ENCODE assay signal across 16 cellular contexts in the genomic region with DNA sequence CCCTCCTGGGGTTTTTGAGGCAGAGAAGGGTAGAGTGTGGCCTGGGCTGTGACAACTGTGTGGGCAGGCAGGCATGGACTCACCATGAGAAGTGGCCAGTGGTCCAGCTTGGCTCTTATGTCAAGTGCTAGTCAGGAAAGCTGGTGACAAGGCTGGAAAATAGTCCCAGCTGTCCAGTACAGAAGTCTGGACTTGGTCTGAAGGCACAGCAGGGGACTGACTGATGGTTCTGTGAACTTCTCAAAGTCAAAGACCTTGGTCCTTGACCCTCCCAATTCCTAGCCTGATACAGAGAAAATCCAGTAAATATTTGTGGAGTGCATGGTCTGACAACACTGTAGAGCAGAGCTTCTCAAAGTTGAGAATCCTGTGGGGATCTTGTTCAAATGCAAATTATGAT. TPM values are rescaled to one million over a fixed set of nuclear protein-coding genes. Genes with fewer than 3 reads are reported as not detected.
DNase-seq lines count a peak whose midpoint lies in the region; ATAC-seq and TF ChIP-seq lines count a peak whose summit lies in the region.
"Had no signal": no experiment of that assay in that cellular context is flagged by ENCODE, and none has a peak within 500 bp of the region (broad histone marks: within the 10 kb centered on the region; RNA-seq: fewer than 3 reads in every experiment).

No MANE protein-coding gene starts in this region.

- H3K4me3 Mint-ChIP-seq in T-helper 1 cell treated with Interleukin-12 subunit alpha and Interleukin-12 subunit beta and Interleukin-4 antibody, amounts not matched to agents 30 μg/mL and 1 μg/mL, for 36 hours, result peak overlapping the region; percentile 23
- H3K4me3 Mint-ChIP-seq in T-cell, result peak overlapping the region; percentile 41 to 95 (median 91)
- no peak overlapping the region for H3K4me3 Mint-ChIP-seq in chondrocyte (ENCODE audit: unreplicated experiment)

- H4K20me1 ChIP-seq in hepatocyte (ENCODE audit: insufficient read depth, poor library complexity, severe bottlenecking) (no peaks in the 10 kb centered on the region), smooth muscle cell (ENCODE audit: low read depth) (no peaks in the 10 kb centered on the region)

- ATAC-seq in T-cell (replicated peaks in 1 of 4), result no peak
- ATAC-seq: mucosa of descending colon, upper lobe of right lung had no signal

- H3K9me2 ChIP-seq in hepatocyte (replicated peaks; ENCODE audit: insufficient read depth), result no peaks in the 10 kb centered on the region

- POLR2A ChIA-PET in T-cell (lab: Charles Lee), result interaction anchor here (0.7 to 0.8 kb wide), 2 partner anchors 25 to 1119 kb away, joined by 3 to 4 read pairs; no protein-coding TSS in a partner anchor

- peaks cover 21% of the 10 kb centered on the region for H3K4me1 Mint-ChIP-seq in T-helper 1 cell treated with Interleukin-12 subunit alpha and Interleukin-12 subunit beta and Interleukin-4 antibody, amounts not matched to agents 30 μg/mL and 1 μg/mL, for 36 hours (ENCODE audit: low read depth)
- peaks cover 53 to 67% (median 66%) of the 10 kb centered on the region in 3 donors for H3K4me1 Mint-ChIP-seq in T-cell
- H3K4me1 Mint-ChIP-seq in chondrocyte (ENCODE audit: low read depth), result peaks cover 23% of the 10 kb centered on the region

- no peaks in the 10 kb centered on the region for H3K27me3 ChIP-seq in hepatocyte
- no peaks in the 10 kb centered on the region for H3K27me3 ChIP-seq in smooth muscle cell (ENCODE audit: low read depth)
- H3K27me3 ChIP-seq: SJSA1, upper lobe of right lung had no signal

- TF ChIP-seq CTCF in hepatocyte (IDR thresholded peaks at IDR 0.05; ENCODE audit: poor library complexity) (no peak), smooth muscle cell (IDR thresholded peaks at IDR 0.05; ENCODE audit: borderline replicate concordance, insufficient read depth, poor library complexity, severe bottlenecking) (no peak), chondrocyte (IDR thresholded peaks at IDR 0.05) (no peak)

- H3K27ac ChIP-seq in hepatocyte (no peak overlapping the region), smooth muscle cell (ENCODE audit: low read depth) (no peak overlapping the region)
- H3K27ac ChIP-seq: 22Rv1, SJSA1, upper lobe of right lung had no signal

- DNase-seq in T-helper 1 cell, result no peak
- no peak for DNase-seq in T-cell
- DNase-seq in hepatocyte (ENCODE audit: low spot score), result no peak
- DNase-seq in smooth muscle cell (lab: John Stamatoyannopoulos, UW; ENCODE audit: unreplicated experiment), result no peak
- no peak for DNase-seq in NCI-H2107 (lab: John Stamatoyannopoulos, UW)
- no peak for DNase-seq in NCI-H146 (lab: John Stamatoyannopoulos, UW)
- no peak for DNase-seq in chondrocyte (ENCODE audit: low spot score)
- DNase-seq: GDM1, glutamatergic neuron, islet precursor cell, mucosa of descending colon, upper lobe of right lung had no signal

- H3K9me3 Mint-ChIP-seq in T-helper 1 cell treated with Interleukin-12 subunit alpha and Interleukin-12 subunit beta and Interleukin-4 antibody, amounts not matched to agents 30 μg/mL and 1 μg/mL, for 36 hours, result no peaks in the 10 kb centered on the region
- peaks cover 0 to 10% (median 0%) of the 10 kb centered on the region in 3 donors for H3K9me3 Mint-ChIP-seq in T-cell
- no peaks in the 10 kb centered on the region for H3K9me3 Mint-ChIP-seq in chondrocyte (ENCODE audit: low read depth)

- H3K4me1 ChIP-seq in hepatocyte (ENCODE audit: insufficient read depth) (peaks cover 32% of the 10 kb centered on the region), smooth muscle cell (ENCODE audit: low read depth) (peaks cover 12% of the 10 kb centered on the region)

- H3F3A ChIP-seq in smooth muscle cell (ENCODE audit: low read depth), result no peaks in the 10 kb centered on the region

- H3K27me3 Mint-ChIP-seq in T-helper 1 cell treated with Interleukin-12 subunit alpha and Interleukin-12 subunit beta and Interleukin-4 antibody, amounts not matched to agents 30 μg/mL and 1 μg/mL, for 36 hours (ENCODE audit: low read depth), result peaks cover 32% of the 10 kb centered on the region
- peaks cover 0 to 3% of the 10 kb centered on the region in 2 donors for H3K27me3 Mint-ChIP-seq in T-cell
- peaks cover 3% of the 10 kb centered on the region for H3K27me3 Mint-ChIP-seq in chondrocyte (ENCODE audit: low read depth)

- no peaks in the 10 kb centered on the region for H3K36me3 ChIP-seq in hepatocyte (replicated peaks; ENCODE audit: insufficient read depth, low read depth)
- no peaks in the 10 kb centered on the region for H3K36me3 ChIP-seq in smooth muscle cell (ENCODE audit: low read depth)
- H3K36me3 ChIP-seq: SJSA1, upper lobe of right lung had no signal

- H3K9ac ChIP-seq in smooth muscle cell (ENCODE audit: low read depth), result no peak overlapping the region

- no peak overlapping the region for H3K27ac Mint-ChIP-seq in T-helper 1 cell treated with Interleukin-12 subunit alpha and Interleukin-12 subunit beta and Interleukin-4 antibody, amounts not matched to agents 30 μg/mL and 1 μg/mL, for 36 hours
- H3K27ac Mint-ChIP-seq in T-cell (peak overlapping the region in 1 of 2 donors; percentile 72), chondrocyte (ENCODE audit: unreplicated experiment) (no peak overlapping the region)

- peak overlapping the region; percentile 88 for H3K4me2 ChIP-seq in hepatocyte
- no peak overlapping the region for H3K4me2 ChIP-seq in smooth muscle cell

- H3K4me3 ChIP-seq in hepatocyte (no peak overlapping the region), smooth muscle cell (peak overlapping the region; percentile 67)
- H3K4me3 ChIP-seq: mucosa of descending colon, SJSA1 had no signal

- H3K9me3 ChIP-seq in hepatocyte (ENCODE audit: low read depth), result no peaks in the 10 kb centered on the region
- no peaks in the 10 kb centered on the region for H3K9me3 ChIP-seq in smooth muscle cell (replicated peaks; ENCODE audit: low read depth)
- H3K9me3 ChIP-seq: mucosa of descending colon, SJSA1, upper lobe of right lung had no signal

- H3K79me2 ChIP-seq in hepatocyte, result peaks cover 42% of the 10 kb centered on the region
- peaks cover 10% of the 10 kb centered on the region for H3K79me2 ChIP-seq in smooth muscle cell (ENCODE audit: low read depth)

- H3K36me3 Mint-ChIP-seq in T-helper 1 cell treated with Interleukin-12 subunit alpha and Interleukin-12 subunit beta and Interleukin-4 antibody, amounts not matched to agents 30 μg/mL and 1 μg/mL, for 36 hours (ENCODE audit: low read depth), result peaks cover 2% of the 10 kb centered on the region
- H3K36me3 Mint-ChIP-seq in T-cell (no peaks in the 10 kb centered on the region), chondrocyte (ENCODE audit: low read depth) (no peaks in the 10 kb centered on the region)

- H2AFZ ChIP-seq in hepatocyte (no peak overlapping the region), smooth muscle cell (ENCODE audit: low read depth) (no peak overlapping the region)

- CTCF ChIA-PET in T-cell (lab: Charles Lee), result interaction anchor here in 1 of 2 donors (0.7 to 1.0 kb wide), 3 partner anchors 150 to 473 kb away, joined by 3 to 4 read pairs (median 3); a partner anchor contains a TSS

RNA-seq across cellular contexts. Expression of a gene that starts 1.7 kb away (rescaled TPM):
- 10 to 100 TPM; 12.5 to 46.6 (median 35.2) TPM for total RNA-seq in T-cell
- 55.8 and 58.6 TPM in 2 replicates for total RNA-seq in hepatocyte
- polyA plus RNA-seq in hepatocyte, result 33.9 and 43.6 TPM in 2 replicates
- 9.8 and 17.1 TPM in 2 replicates for total RNA-seq in smooth muscle cell
- 16.4 and 20.2 TPM in 2 replicates for polyA plus RNA-seq in smooth muscle cell
- total RNA-seq in chondrocyte, result 86.4 to 120 TPM (median 90.8 TPM) in 3 replicates

RNA-seq across cellular contexts. Expression of a gene that starts 30.2 kb away (rescaled TPM):
- under 1 TPM in 1 of 5 donors, not detected in 4; 0.16 TPM for total RNA-seq in T-cell
- total RNA-seq in hepatocyte, result 9.3 and 11.4 TPM in 2 replicates
- 8.2 and 10.9 TPM in 2 replicates for polyA plus RNA-seq in hepatocyte
- total RNA-seq in smooth muscle cell, result not detected in 2 replicates
- polyA plus RNA-seq in smooth muscle cell, result 0.14 and 0.22 TPM in 2 replicates
- 11.1 to 69.3 TPM (median 12.3 TPM) in 3 replicates for total RNA-seq in chondrocyte
- total RNA-seq: epithelial cell of proximal tubule had no signal
